In genomic region chr5:131589510-131590348, GRCh38 we compare ENCODE assay signal across 8 cellular contexts. TPM values are rescaled to one million over a fixed set of nuclear protein-coding genes. Genes with fewer than 3 reads are reported as not detected.
A peak's percentile ranks its signal among the peaks of the same experiment; 100 is the strongest.
DNase-seq lines count a peak whose midpoint lies in the region; ATAC-seq and TF ChIP-seq lines count a peak whose summit lies in the region.

No MANE protein-coding gene starts in this region.

- H3K4me3 Mint-ChIP-seq in Caco-2 (ENCODE audit: unreplicated experiment) (no peak overlapping the region), nephron progenitor cell (no peak overlapping the region)

- H3K4me1 ChIP-seq in Caco-2: peaks cover 10% of the 10 kb centered on the region

- no peak overlapping the region for H3K4me3 ChIP-seq in Caco-2 (ENCODE audit: low read depth, low read length)
- no peak overlapping the region for H3K4me3 ChIP-seq in WERI-Rb-1 (ENCODE audit: low read depth, low read length)
- no peak overlapping the region for H3K4me3 ChIP-seq in fibroblast of the aortic adventitia (ENCODE audit: low read depth, low read length)

- intact Hi-C loops in Caco-2 (cut with micrococcal nuclease; ENCODE audit: unreplicated experiment): loop anchor here (1.0 kb wide), 5 partner anchors 46 to 475 kb away; partner anchors contain the start of genes FNIP1 and RAPGEF6

- H3K27ac ChIP-seq in WERI-Rb-1: no peak overlapping the region

- DNase-seq in Caco-2 (peak; percentile 58 to 66), NCI-H1105 treated with DMSO at 0.1 percent for 48 hours (lab: John Stamatoyannopoulos, UW) (peak; percentile 41), WERI-Rb-1 (peak; percentile 40), fibroblast of the aortic adventitia (ENCODE audit: low read depth) (peak; percentile 83), nephron progenitor cell (peak; percentile 30), T1000 (lab: John Stamatoyannopoulos, UW) (no peak)
- DNase-seq in effector CD4-positive, alpha-beta T cell: no peak

- H3K9me3 Mint-ChIP-seq in Caco-2 (ENCODE audit: unreplicated experiment) (no peaks in the 10 kb centered on the region), nephron progenitor cell (peaks cover 10% of the 10 kb centered on the region)

- H3K4me1 Mint-ChIP-seq in Caco-2 (ENCODE audit: low read depth, unreplicated experiment) (peaks cover 18% of the 10 kb centered on the region), nephron progenitor cell (peaks cover 6% of the 10 kb centered on the region)

- H3K27ac Mint-ChIP-seq in Caco-2 (ENCODE audit: unreplicated experiment) (peak overlapping the region; percentile 61), nephron progenitor cell (no peak overlapping the region)

- H3K9me3 ChIP-seq in Caco-2 (no peaks in the 10 kb centered on the region), WERI-Rb-1 (ENCODE audit: severe bottlenecking) (no peaks in the 10 kb centered on the region)

- H3K27me3 ChIP-seq in Caco-2 (replicated peaks; ENCODE audit: control insufficient read depth, insufficient read depth, low read length) (no peaks in the 10 kb centered on the region), WERI-Rb-1 (ENCODE audit: insufficient read depth, low read depth, severe bottlenecking) (no peaks in the 10 kb centered on the region)

- peak; percentile 65 for ATAC-seq in GM19035 (IDR thresholded peaks at IDR 0.05; ENCODE audit: unreplicated experiment)

- BruUV-seq in Caco-2 (replicated peaks; lab: Mats Ljungman, UMichigan): no TSS peak

- H3K27me3 Mint-ChIP-seq in Caco-2 (ENCODE audit: insufficient read depth, unreplicated experiment): no peaks in the 10 kb centered on the region
- H3K27me3 Mint-ChIP-seq in nephron progenitor cell (ENCODE audit: low read depth, poor library complexity): no peaks in the 10 kb centered on the region

- H3K36me3 ChIP-seq in Caco-2 (ENCODE audit: control insufficient read depth, insufficient read depth, low read length) (no peaks in the 10 kb centered on the region; the same call in 1 of the 2 replicates), WERI-Rb-1 (no peaks in the 10 kb centered on the region)

- POLR2A ChIA-PET in Caco-2 (lab: Charles Lee): interaction anchor here (0.5 to 1.2 kb wide), 5 partner anchors 46 to 907 kb away, joined by 3 to 8 read pairs (median 5); partner anchors contain the start of gene FNIP1

- TF ChIP-seq CTCF in Caco-2 (IDR thresholded peaks at IDR 0.05; ENCODE audit: insufficient read depth in 1 of 2, low read depth in 1 of 2, low read length in 1 of 2, severe bottlenecking in 1 of 2, unreplicated experiment in 1 of 2) (peak; percentile 77 to 82), WERI-Rb-1 (IDR thresholded peaks at IDR 0.05; ENCODE audit: low read depth, low read length) (peak; percentile 80), fibroblast of the aortic adventitia (IDR thresholded peaks at IDR 0.05; ENCODE audit: insufficient read depth, low read length) (peak; percentile 93), nephron progenitor cell (IDR thresholded peaks at IDR 0.05) (peak; percentile 82)

- CTCF ChIA-PET in Caco-2 (lab: Charles Lee): interaction anchor here (0.6 to 1.8 kb wide), 21 partner anchors 9 to 474 kb away, joined by 3 to 33 read pairs (median 4); partner anchors contain the start of genes ACSL6 and FNIP1

- H3K36me3 Mint-ChIP-seq in Caco-2 (ENCODE audit: insufficient read depth, unreplicated experiment) (no peaks in the 10 kb centered on the region), nephron progenitor cell (ENCODE audit: low read depth) (peaks cover 32% of the 10 kb centered on the region)

RNA-seq across cellular contexts. Expression of gene RAPGEF6, which starts 45.3 kb away (rescaled TPM):
- 17.4 and 22.4 TPM in 2 replicates for total RNA-seq in Caco-2 (2022)
- total RNA-seq in fibroblast of the aortic adventitia (ENCODE audit: low replicate concordance): 17.5 and 47.0 TPM in 2 replicates

Comparison
In these comparisons a context has a peak if more than half of its experiments do, and no peak if none do; other contexts are left out.
1. DNase-seq: peak in Caco-2 (2 of 2), NCI-H1105 treated with DMSO at 0.1 percent for 48 hours (single experiment), WERI-Rb-1 (single experiment), fibroblast of the aortic adventitia (single experiment) and nephron progenitor cell (single experiment); none in effector CD4-positive, alpha-beta T cell (single experiment) and T1000 (single experiment).
2. Peak in every context shown above with its lines, with median percentiles within 50 percentile points of each other: CTCF ChIP-seq.